In genomic region chr6:163066200-163066599, GRCh38 we compare ENCODE assay signal across 1 cellular context.
TF ChIP-seq lines count a peak whose summit lies in the region.

No MANE protein-coding gene starts in this region.

TF ChIP-seq in GM23338, 12 proteins besides CTCF, POLR2A, EP300 and RAD21 (continued from another document):
- TF ChIP-seq REST (IDR thresholded peaks at IDR 0.05; ENCODE audit: unreplicated experiment), result no peak
